21 cellular contexts compared by ENCODE assay signal in the genomic region with DNA sequence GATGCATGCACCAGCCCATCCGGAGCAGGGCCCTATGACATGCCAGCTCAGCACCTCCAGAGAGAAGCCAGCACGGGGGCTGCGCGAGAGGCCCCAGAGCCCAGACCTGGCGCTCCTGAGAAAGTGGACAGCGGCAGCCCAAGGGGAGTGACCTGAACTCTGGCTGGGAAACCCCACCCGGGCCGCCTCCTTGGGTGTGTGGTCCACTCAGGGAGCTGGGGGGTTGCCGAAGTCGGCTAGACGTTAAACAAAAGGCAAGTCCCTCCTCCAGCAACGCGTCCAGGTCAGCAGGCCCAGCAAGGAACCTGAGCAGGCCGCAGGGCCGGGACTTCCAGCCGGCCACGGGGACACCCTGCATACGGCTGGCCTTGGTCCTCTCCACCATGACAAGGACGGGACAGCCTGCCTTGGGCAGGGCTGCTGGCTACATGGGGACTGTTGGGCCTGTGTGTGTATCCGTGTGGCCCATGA. TPM values are rescaled to one million over a fixed set of nuclear protein-coding genes. Genes with fewer than 3 reads are reported as not detected.
DNase-seq lines count a peak whose midpoint lies in the region; ATAC-seq and TF ChIP-seq lines count a peak whose summit lies in the region.
"Had no signal": no experiment of that assay in that cellular context is flagged by ENCODE, and none has a peak within 500 bp of the region (broad histone marks: within the 10 kb centered on the region; RNA-seq: fewer than 3 reads in every experiment).

No MANE protein-coding gene starts in this region.

- 83 to 90% methylated on average over 2 to 20 of the region's 20 CpGs for WGBS in esophagus squamous epithelium, 2 donors

- H3K9me3 ChIP-seq in RWPE2 (ENCODE audit: severe bottlenecking), result no peaks in the 10 kb centered on the region
- no peaks in the 10 kb centered on the region for H3K9me3 ChIP-seq in esophagus squamous epithelium
- H3K9me3 ChIP-seq: heart left ventricle had no signal

- no peaks in the 10 kb centered on the region for H3K36me3 Mint-ChIP-seq in activated naive CD4-positive, alpha-beta T cell treated with anti-CD3 and anti-CD28 coated beads, Interleukin-2, amount 10 ng/mL, durations not matched to agents 7 days and 5 days
- no peaks in the 10 kb centered on the region for H3K36me3 Mint-ChIP-seq in activated naive CD4-positive, alpha-beta T cell treated with anti-CD3 and anti-CD28 coated beads for 36 hours (ENCODE audit: low read depth)
- H3K36me3 Mint-ChIP-seq: stimulated activated naive B cell treated with anti-CD40 and anti-IgM and Interleukin-4, amounts not matched to agents 10 μg/mL and 1 μg/mL and 100 μg/mL, for 72 hours had no signal

- H3K27me3 Mint-ChIP-seq in activated naive CD4-positive, alpha-beta T cell treated with anti-CD3 and anti-CD28 coated beads, Interleukin-2, amount 10 ng/mL, durations not matched to agents 7 days and 5 days, result peaks cover 4% of the 10 kb centered on the region
- H3K27me3 Mint-ChIP-seq in activated naive CD4-positive, alpha-beta T cell treated with anti-CD3 and anti-CD28 coated beads for 36 hours (ENCODE audit: low read depth), result peaks cover 4% of the 10 kb centered on the region
- H3K27me3 Mint-ChIP-seq: CD4-positive, alpha-beta memory T cell had no signal

- H3K4me1 Mint-ChIP-seq in activated naive CD4-positive, alpha-beta T cell treated with anti-CD3 and anti-CD28 coated beads, Interleukin-2, amount 10 ng/mL, durations not matched to agents 7 days and 5 days, result peaks cover 4% of the 10 kb centered on the region
- peaks cover 16% of the 10 kb centered on the region for H3K4me1 Mint-ChIP-seq in activated naive CD4-positive, alpha-beta T cell treated with anti-CD3 and anti-CD28 coated beads for 36 hours (ENCODE audit: low read depth)

- H3K36me3 ChIP-seq in RWPE2 (ENCODE audit: low read depth) (peaks cover 3% of the 10 kb centered on the region; the same call in 1 of the 2 replicates), brain microvascular endothelial cell (replicated peaks) (peaks cover 5% of the 10 kb centered on the region), esophagus squamous epithelium (peaks cover 0 to 12% (median 0%) of the 10 kb centered on the region in 3 donors)

- H3K27me3 ChIP-seq in RWPE2 (ENCODE audit: insufficient read depth, poor library complexity, severe bottlenecking) (no peaks in the 10 kb centered on the region), brain microvascular endothelial cell (replicated peaks) (no peaks in the 10 kb centered on the region), esophagus squamous epithelium (no peaks in the 10 kb centered on the region)
- H3K27me3 ChIP-seq: heart left ventricle had no signal

- no peak for TF ChIP-seq CTCF in RWPE2 (IDR thresholded peaks at IDR 0.05; ENCODE audit: poor library complexity, severe bottlenecking)
- no peak for TF ChIP-seq CTCF in brain microvascular endothelial cell (IDR thresholded peaks at IDR 0.05; ENCODE audit: low read depth, low read length, missing control alignments)
- no peak for TF ChIP-seq CTCF in esophagus squamous epithelium (IDR thresholded peaks at IDR 0.05)

- no peak overlapping the region for H3K4me3 Mint-ChIP-seq in activated naive CD4-positive, alpha-beta T cell treated with anti-CD3 and anti-CD28 coated beads, Interleukin-2, amount 10 ng/mL, durations not matched to agents 7 days and 5 days
- H3K4me3 Mint-ChIP-seq in activated naive CD4-positive, alpha-beta T cell treated with anti-CD3 and anti-CD28 coated beads for 36 hours, result no peak overlapping the region
- H3K4me3 Mint-ChIP-seq: CD4-positive, alpha-beta memory T cell; nephron; stimulated activated naive B cell treated with anti-CD40 and anti-IgM and Interleukin-4, amounts not matched to agents 10 μg/mL and 1 μg/mL and 100 μg/mL, for 72 hours; T-helper 2 cell treated with Interferon-gamma antibody and Interleukin-4, amounts not matched to agents 5 μg/mL and 100 μg/mL, for 36 hours had no signal

- in situ Hi-C loops in brain microvascular endothelial cell (cut with HindIII; ENCODE audit: low pct_ligation_motif_present, low sequenced_read_pairs), result no loop called here

- H3K4me1 ChIP-seq in RWPE2 (ENCODE audit: insufficient read depth, poor library complexity, severe bottlenecking), result no peaks in the 10 kb centered on the region
- H3K4me1 ChIP-seq in esophagus squamous epithelium, result peaks cover 18 to 89% (median 19%) of the 10 kb centered on the region in 3 donors

- peak; percentile 18 for DNase-seq in activated naive CD4-positive, alpha-beta T cell treated with anti-CD3 and anti-CD28 coated beads, Interleukin-2, amount 10 ng/mL, durations not matched to agents 7 days and 5 days
- no peak for DNase-seq in activated naive CD4-positive, alpha-beta T cell treated with anti-CD3 and anti-CD28 coated beads for 36 hours
- DNase-seq in RWPE2 (ENCODE audit: low spot score), result peak; percentile 76
- no peak for DNase-seq in left colon
- DNase-seq in ureter (ENCODE audit: low spot score), result peak; percentile 43
- DNase-seq in NCI-H526 (lab: John Stamatoyannopoulos, UW), result no peak
- no peak for DNase-seq in brain microvascular endothelial cell
- no peak for DNase-seq in esophagus squamous epithelium (lab: John Stamatoyannopoulos, UW)
- DNase-seq: activated gamma-delta T cell; amygdala; CD4-positive, alpha-beta memory T cell; NCI-H1048; NCI-H2081 treated with DMSO at 0.1 percent for 48 hours; NCI-H524; SIG-M5; stimulated activated CD4-positive, alpha-beta T cell treated with anti-CD3 and anti-CD28 coated beads, Interleukin-15, amount 100 ng/mL, for 24 hours; stimulated activated naive B cell treated with anti-CD40 and anti-IgM and Interleukin-4, amounts not matched to agents 10 μg/mL and 1 μg/mL and 100 μg/mL, for 72 hours had no signal

- no peaks in the 10 kb centered on the region for H3K9me3 Mint-ChIP-seq in activated naive CD4-positive, alpha-beta T cell treated with anti-CD3 and anti-CD28 coated beads, Interleukin-2, amount 10 ng/mL, durations not matched to agents 7 days and 5 days
- H3K9me3 Mint-ChIP-seq in activated naive CD4-positive, alpha-beta T cell treated with anti-CD3 and anti-CD28 coated beads for 36 hours, result no peaks in the 10 kb centered on the region
- H3K9me3 Mint-ChIP-seq: CD4-positive, alpha-beta memory T cell; nephron; stimulated activated naive B cell treated with anti-CD40 and anti-IgM and Interleukin-4, amounts not matched to agents 10 μg/mL and 1 μg/mL and 100 μg/mL, for 72 hours; T-helper 2 cell treated with Interferon-gamma antibody and Interleukin-4, amounts not matched to agents 5 μg/mL and 100 μg/mL, for 36 hours had no signal

- H3K4me3 ChIP-seq in RWPE2 (ENCODE audit: severe bottlenecking), result no peak overlapping the region
- no peak overlapping the region for H3K4me3 ChIP-seq in brain microvascular endothelial cell (ENCODE audit: low read depth, low read length)
- no peak overlapping the region for H3K4me3 ChIP-seq in esophagus squamous epithelium
- H3K4me3 ChIP-seq: heart left ventricle had no signal

- no peak overlapping the region for H3K27ac ChIP-seq in RWPE2 (ENCODE audit: poor library complexity, severe bottlenecking)
- no peak overlapping the region for H3K27ac ChIP-seq in brain microvascular endothelial cell
- no peak overlapping the region for H3K27ac ChIP-seq in esophagus squamous epithelium
- H3K27ac ChIP-seq: heart left ventricle had no signal

- CTCF ChIA-PET in activated naive CD4-positive, alpha-beta T cell treated with anti-CD3 and anti-CD28 coated beads, Interleukin-2, amount 10 ng/mL, durations not matched to agents 7 days and 5 days (lab: Charles Lee), result no interaction called here
- CTCF ChIA-PET in activated naive CD4-positive, alpha-beta T cell treated with anti-CD3 and anti-CD28 coated beads for 36 hours (lab: Charles Lee), result no interaction called here

- TF ChIP-seq POLR2A in esophagus squamous epithelium (IDR thresholded peaks at IDR 0.05), result no peak

- ATAC-seq in RWPE2 (ENCODE audit: low read depth), result no peak
- ATAC-seq in left colon, result peak; percentile 3
- ATAC-seq: activated CD4-positive, CD25-positive, alpha-beta regulatory T cell treated with anti-CD3 and anti-CD28 coated beads, Interleukin-2, amount 50 U/mL, for 24 hours; heart left ventricle; stimulated activated naive B cell treated with anti-CD40 and anti-IgM and Interleukin-4, amounts not matched to agents 10 μg/mL and 1 μg/mL and 100 μg/mL, for 72 hours had no signal

- intact Hi-C loops in activated naive CD4-positive, alpha-beta T cell treated with anti-CD3 and anti-CD28 coated beads for 36 hours (cut with micrococcal nuclease), result no loop called here
- intact Hi-C loops in left colon (cut with DNase I, micrococcal nuclease), result no loop called here
- intact Hi-C loops in esophagus squamous epithelium (cut with DNase I), result no loop called here

- H3K27ac Mint-ChIP-seq in activated naive CD4-positive, alpha-beta T cell treated with anti-CD3 and anti-CD28 coated beads, Interleukin-2, amount 10 ng/mL, durations not matched to agents 7 days and 5 days, result no peak overlapping the region
- H3K27ac Mint-ChIP-seq in activated naive CD4-positive, alpha-beta T cell treated with anti-CD3 and anti-CD28 coated beads for 36 hours, result no peak overlapping the region
- H3K27ac Mint-ChIP-seq: nephron; stimulated activated naive B cell treated with anti-CD40 and anti-IgM and Interleukin-4, amounts not matched to agents 10 μg/mL and 1 μg/mL and 100 μg/mL, for 72 hours; T-helper 2 cell treated with Interferon-gamma antibody and Interleukin-4, amounts not matched to agents 5 μg/mL and 100 μg/mL, for 36 hours had no signal

RNA-seq across cellular contexts. Expression of a gene that starts 35.7 kb away (rescaled TPM):
- 1 to 10 TPM; 3.4 to 3.5 TPM for total RNA-seq in activated naive CD4-positive, alpha-beta T cell treated with anti-CD3 and anti-CD28 coated beads for 36 hours
- total RNA-seq in left colon, result 10 to 100 TPM; 16.0 to 25.2 TPM
- 36.0 TPM for total RNA-seq in ureter
- total RNA-seq in esophagus squamous epithelium, result 10 to 100 TPM; 10.4 to 21.6 (median 12.8) TPM

RNA-seq across cellular contexts. Expression of a gene that starts 59.3 kb away (rescaled TPM):
- 10 to 100 TPM; 20.7 to 22.2 TPM for total RNA-seq in activated naive CD4-positive, alpha-beta T cell treated with anti-CD3 and anti-CD28 coated beads for 36 hours
- total RNA-seq in left colon (10 to 100 TPM; 51.0 to 59.3 TPM), ureter (31.8 TPM), esophagus squamous epithelium (10 to 100 TPM; 34.3 to 59.4 (median 43.4) TPM)

Comparison
In these comparisons a context has a peak if more than half of its experiments do, and no peak if none do; other contexts are left out.
1. DNase-seq: peak in activated naive CD4-positive, alpha-beta T cell treated with anti-CD3 and anti-CD28 coated beads, Interleukin-2, amount 10 ng/mL, durations not matched to agents 7 days and 5 days (single experiment), RWPE2 (single experiment) and ureter (single experiment); none in activated naive CD4-positive, alpha-beta T cell treated with anti-CD3 and anti-CD28 coated beads for 36 hours (single experiment), left colon (0 of 2), NCI-H526 (0 of 2), brain microvascular endothelial cell (single experiment) and esophagus squamous epithelium (single experiment).